ENCODE assay signal across 8 cellular contexts in genomic region chr15:93997071-93997658, GRCh38.
DNase-seq lines count a peak whose midpoint lies in the region; ATAC-seq and TF ChIP-seq lines count a peak whose summit lies in the region.

No MANE protein-coding gene starts in this region.

- in situ Hi-C loops in astrocyte of the spinal cord (cut with HindIII; ENCODE audit: low sequenced_read_pairs): no loop called here

- DNase-seq in DMS114 treated with DMSO at 0.1 percent for 48 hours (lab: John Stamatoyannopoulos, UW; ENCODE audit: unreplicated experiment) (peak; percentile 40), HT-29 (ENCODE audit: low spot score) (peak; percentile 65), astrocyte of the spinal cord (ENCODE audit: low read depth, low spot score) (peak; percentile 37), mesothelial cell of epicardium (ENCODE audit: low spot score in 2 of 2, unreplicated experiment in 2 of 2) (no peak)
- no peak for DNase-seq in stimulated activated naive B cell treated with anti-CD40 and anti-IgM and Interleukin-4, amounts not matched to agents 10 μg/mL and 1 μg/mL and 100 μg/mL, for 72 hours

- ATAC-seq in GM21786 (IDR thresholded peaks at IDR 0.05; ENCODE audit: unreplicated experiment) (no peak), GM19023 (IDR thresholded peaks at IDR 0.05; ENCODE audit: unreplicated experiment) (no peak), GM19452 (IDR thresholded peaks at IDR 0.05; ENCODE audit: unreplicated experiment) (no peak)
- ATAC-seq in stimulated activated naive B cell treated with anti-CD40 and anti-IgM and Interleukin-4, amounts not matched to agents 10 μg/mL and 1 μg/mL and 100 μg/mL, for 72 hours (replicated peaks): no peak

- H3K4me3 Mint-ChIP-seq in mesothelial cell of epicardium: no peak overlapping the region
- H3K4me3 Mint-ChIP-seq in stimulated activated naive B cell treated with anti-CD40 and anti-IgM and Interleukin-4, amounts not matched to agents 10 μg/mL and 1 μg/mL and 100 μg/mL, for 72 hours: no peak overlapping the region

- TF ChIP-seq CTCF in astrocyte of the spinal cord (IDR thresholded peaks at IDR 0.05; ENCODE audit: low read depth, low read length) (peak; percentile 78), mesothelial cell of epicardium (IDR thresholded peaks at IDR 0.05; ENCODE audit: unreplicated experiment) (peak; percentile 76)

- H3K4me3 ChIP-seq in astrocyte of the spinal cord (ENCODE audit: low read depth, low read length): no peak overlapping the region

- no peaks in the 10 kb centered on the region for H3K36me3 Mint-ChIP-seq in mesothelial cell of epicardium
- no peaks in the 10 kb centered on the region for H3K36me3 Mint-ChIP-seq in stimulated activated naive B cell treated with anti-CD40 and anti-IgM and Interleukin-4, amounts not matched to agents 10 μg/mL and 1 μg/mL and 100 μg/mL, for 72 hours

- H3K4me1 Mint-ChIP-seq in mesothelial cell of epicardium: peaks cover 26% of the 10 kb centered on the region
- H3K4me1 Mint-ChIP-seq in stimulated activated naive B cell treated with anti-CD40 and anti-IgM and Interleukin-4, amounts not matched to agents 10 μg/mL and 1 μg/mL and 100 μg/mL, for 72 hours: no peaks in the 10 kb centered on the region

- H3K9me3 Mint-ChIP-seq in mesothelial cell of epicardium: no peaks in the 10 kb centered on the region
- no peaks in the 10 kb centered on the region for H3K9me3 Mint-ChIP-seq in stimulated activated naive B cell treated with anti-CD40 and anti-IgM and Interleukin-4, amounts not matched to agents 10 μg/mL and 1 μg/mL and 100 μg/mL, for 72 hours

- no peak overlapping the region for H3K27ac Mint-ChIP-seq in mesothelial cell of epicardium
- no peak overlapping the region for H3K27ac Mint-ChIP-seq in stimulated activated naive B cell treated with anti-CD40 and anti-IgM and Interleukin-4, amounts not matched to agents 10 μg/mL and 1 μg/mL and 100 μg/mL, for 72 hours

- peaks cover 16% of the 10 kb centered on the region for H3K27me3 Mint-ChIP-seq in mesothelial cell of epicardium (ENCODE audit: low read depth)
- no peaks in the 10 kb centered on the region for H3K27me3 Mint-ChIP-seq in stimulated activated naive B cell treated with anti-CD40 and anti-IgM and Interleukin-4, amounts not matched to agents 10 μg/mL and 1 μg/mL and 100 μg/mL, for 72 hours

Comparison
In these comparisons a context has a peak if more than half of its experiments do, and no peak if none do; other contexts are left out.
1. DNase-seq: peak in DMS114 treated with DMSO at 0.1 percent for 48 hours (single experiment), HT-29 (single experiment) and astrocyte of the spinal cord (single experiment); none in mesothelial cell of epicardium (0 of 2) and stimulated activated naive B cell treated with anti-CD40 and anti-IgM and Interleukin-4, amounts not matched to agents 10 μg/mL and 1 μg/mL and 100 μg/mL, for 72 hours (single experiment).